In genomic region chr21:39885119-39885848, GRCh38 we compare ENCODE assay signal across 12 cellular contexts. TPM values are rescaled to one million over a fixed set of nuclear protein-coding genes. Genes with fewer than 3 reads are reported as not detected.
DNase-seq lines count a peak whose midpoint lies in the region; ATAC-seq, FAIRE-seq and TF ChIP-seq lines count a peak whose summit lies in the region.
"Had no signal": no experiment of that assay in that cellular context is flagged by ENCODE, and none has a peak within 500 bp of the region (broad histone marks: within the 10 kb centered on the region; RNA-seq: fewer than 3 reads in every experiment).

No MANE protein-coding gene starts in this region.

- no peak for TF ChIP-seq CTCF in testis (IDR thresholded peaks at IDR 0.05)
- no peak for TF ChIP-seq CTCF in prostate gland (IDR thresholded peaks at IDR 0.05)

- peak; percentile 88 for ATAC-seq in left ventricle myocardium superior

- no peak overlapping the region for H3K4me3 ChIP-seq in testis
- no peak overlapping the region for H3K4me3 ChIP-seq in prostate gland

- DNase-seq in NCI-H1436 treated with DMSO at 0.1 percent for 48 hours (lab: John Stamatoyannopoulos, UW), result peak; percentile 83
- DNase-seq in RPMI7951 (ENCODE audit: low read depth), result peak; percentile 2
- peak; percentile 70 for DNase-seq in left ventricle myocardium superior
- DNase-seq in testis, result peak; percentile 46
- DNase-seq in prostate gland (ENCODE audit: low spot score), result no peak
- no peak for DNase-seq in stimulated activated CD4-positive, alpha-beta T cell treated with anti-CD3 and anti-CD28 coated beads, Interleukin-2, amount 100 ng/mL, for 48 hours
- no peak for DNase-seq in urothelium cell line (ENCODE audit: low spot score)
- no peak for DNase-seq in NK-92 (lab: John Stamatoyannopoulos, UW; ENCODE audit: unreplicated experiment)
- DNase-seq: EL; mesendoderm; stimulated activated CD4-positive, alpha-beta T cell treated with anti-CD3 and anti-CD28 coated beads, Interleukin-12 subunit alpha, Interleukin-12 subunit beta, amount 100 ng/mL, for 4 hours; stimulated activated naive CD4-positive, alpha-beta T cell treated with Interleukin-2 at 50 U/mL for 16 hours had no signal

- H3K4me1 ChIP-seq in testis, result no peaks in the 10 kb centered on the region
- H3K4me1 ChIP-seq in prostate gland (replicated peaks), result no peaks in the 10 kb centered on the region

- WGBS in testis, 2 donors, result 65 to 73% methylated on average over 8 to 17 of the region's 17 CpGs
- WGBS in prostate gland, result 55% methylated on average over 14 of the region's 17 CpGs

- H3K9me3 ChIP-seq in testis, result no peaks in the 10 kb centered on the region
- H3K9me3 ChIP-seq in prostate gland, result no peaks in the 10 kb centered on the region

- intact Hi-C loops in left ventricle myocardium superior (cut with micrococcal nuclease), result no loop called here
- intact Hi-C loops in testis (cut with DNase I; ENCODE audit: low total_unique reads), result no loop called here
- intact Hi-C loops in prostate gland (cut with DNase I), result loop anchor here (5.0 kb wide), 1 partner anchor 67 kb away; no protein-coding TSS in a partner anchor

- no peak for TF ChIP-seq POLR2A in testis (IDR thresholded peaks at IDR 0.05)
- no peak for TF ChIP-seq POLR2A in prostate gland (IDR thresholded peaks at IDR 0.05)

- FAIRE-seq in urothelium cell line (lab: Jason Lieb, UNC), result no peak

- H3K27ac ChIP-seq in testis, result no peak overlapping the region
- peak overlapping the region in 1 of 2 donors; percentile 27 for H3K27ac ChIP-seq in prostate gland

- H3K36me3 ChIP-seq in testis (ENCODE audit: low read depth, missing control alignments) (no peaks in the 10 kb centered on the region), prostate gland (no peaks in the 10 kb centered on the region)

- H3K27me3 ChIP-seq in testis (no peaks in the 10 kb centered on the region), prostate gland (replicated peaks; ENCODE audit: insufficient read depth) (no peaks in the 10 kb centered on the region)

RNA-seq across cellular contexts. Expression of gene PCP4, which starts 18.0 kb away (rescaled TPM):
- not detected in 2 replicates for total RNA-seq in RPMI7951 (2014; rRNA removed; shearing (Covaris generic))
- total RNA-seq in left ventricle myocardium superior (5.5 TPM), testis (under 1 TPM; 0.74 to 0.94 TPM), prostate gland (10 to 100 TPM; 33.9 to 71.9 TPM)
- 15.4 TPM for polyA plus RNA-seq in testis (ENCODE audit: insufficient read depth, low read depth, low replicate concordance)

Comparison
In these comparisons a context has a peak if more than half of its experiments do, and no peak if none do; other contexts are left out.
1. DNase-seq: peak in NCI-H1436 treated with DMSO at 0.1 percent for 48 hours (single experiment), RPMI7951 (single experiment), left ventricle myocardium superior (single experiment) and testis (single experiment); none in prostate gland (single experiment), stimulated activated CD4-positive, alpha-beta T cell treated with anti-CD3 and anti-CD28 coated beads, Interleukin-2, amount 100 ng/mL, for 48 hours (0 of 2), urothelium cell line (single experiment) and NK-92 (single experiment).